ENCODE assay signal across 19 cellular contexts in genomic region chr11:128879817-128880216, GRCh38. TPM values are rescaled to one million over a fixed set of nuclear protein-coding genes. Genes with fewer than 3 reads are reported as not detected.
DNase-seq lines count a peak whose midpoint lies in the region; ATAC-seq and TF ChIP-seq lines count a peak whose summit lies in the region.
"Had no signal": no experiment of that assay in that cellular context is flagged by ENCODE, and none has a peak within 500 bp of the region (broad histone marks: within the 10 kb centered on the region; RNA-seq: fewer than 3 reads in every experiment).

No MANE protein-coding gene starts in this region.

- H3K27ac ChIP-seq in left lung = no peak overlapping the region
- H3K27ac ChIP-seq in spleen = no peak overlapping the region
- H3K27ac ChIP-seq: SK-N-MC had no signal

- WGBS in spleen, 5 donors = 82 to 94% (median 88%) methylated on average over 11 to 12 of the region's 12 CpGs

- no peak overlapping the region for H3K4me3 ChIP-seq in H7 (ENCODE audit: insufficient read depth, low read depth, low read length)
- no peak overlapping the region for H3K4me3 ChIP-seq in left lung
- H3K4me3 ChIP-seq in spleen = no peak overlapping the region
- H3K4me3 ChIP-seq: SK-N-MC had no signal

- DNase-seq in cardiac septum (ENCODE audit: low spot score) = peak; percentile 33
- DNase-seq in Right ventricle myocardium superior = no peak
- peak; percentile 26 for DNase-seq in H7
- DNase-seq in left lung = no peak
- DNase-seq in spleen = no peak
- no peak for DNase-seq in RPMI8226
- DNase-seq: CD8-positive, alpha-beta T cell; DND-41; GDM1; KBM-7; NCI-H1694; NCI-H2107; NCI-H345; NCI-H69; T-helper 1 cell had no signal

- ATAC-seq in Right ventricle myocardium superior (ENCODE audit: poor library complexity) (no peak), left lung (peak; percentile 72), HG03442 (IDR thresholded peaks at IDR 0.05; ENCODE audit: unreplicated experiment) (no peak)
- ATAC-seq: CD8-positive, alpha-beta T cell; Panc1; Right ventricle myocardium inferior had no signal

- H3K27me3 ChIP-seq in H7 (ENCODE audit: control insufficient read depth, insufficient read depth, low read length) (peaks cover 7% of the 10 kb centered on the region), left lung (no peaks in the 10 kb centered on the region), spleen (replicated peaks in 1 of 7) (peaks cover 0 to 62% (median 0%) of the 10 kb centered on the region in 7 donors)

- H3K36me3 ChIP-seq in H7 (replicated peaks; ENCODE audit: control insufficient read depth, insufficient read depth, low read length) = no peaks in the 10 kb centered on the region
- H3K36me3 ChIP-seq in left lung = no peaks in the 10 kb centered on the region
- H3K36me3 ChIP-seq in spleen = no peaks in the 10 kb centered on the region

- TF ChIP-seq CTCF in left lung (IDR thresholded peaks at IDR 0.05) = no peak
- TF ChIP-seq CTCF in spleen (IDR thresholded peaks at IDR 0.05 in 8 of 11, conservative IDR thresholded peaks at IDR 0.05 in 3 of 11) = no peak

- H3K4me1 ChIP-seq in left lung (no peaks in the 10 kb centered on the region), spleen (peaks cover 0 to 6% (median 0%) of the 10 kb centered on the region in 6 donors)

- intact Hi-C loops in cardiac septum (cut with DNase I) = no loop called here
- intact Hi-C loops in Right ventricle myocardium superior (cut with DNase I) = no loop called here
- intact Hi-C loops in left lung (cut with DNase I) = loop anchor here in 1 of 2 donors (10.0 kb wide), 1 partner anchor 75 kb away; no protein-coding TSS in a partner anchor
- intact Hi-C loops in spleen (cut with DNase I; ENCODE audit: low total_unique reads) = no loop called here

- TF ChIP-seq POLR2A in spleen (IDR thresholded peaks at IDR 0.05) = no peak

- no peaks in the 10 kb centered on the region for H3K9me3 ChIP-seq in left lung
- H3K9me3 ChIP-seq in spleen = no peaks in the 10 kb centered on the region

RNA-seq across cellular contexts. Expression of gene KCNJ5, which starts 11.3 kb away (rescaled TPM):
- 12.1 TPM for total RNA-seq in cardiac septum
- 4.4 TPM for total RNA-seq in Right ventricle myocardium superior
- total RNA-seq in H7 (2014; rRNA removed; shearing (Covaris generic)) = 0.04 and 0.35 TPM in 2 replicates
- 1 to 10 TPM; 3.8 to 5.0 TPM for total RNA-seq in left lung
- total RNA-seq in spleen = 10 to 100 TPM in 6 of 7 donors, 1 to 10 TPM in 1; 4.8 to 45.4 (median 17.4) TPM
- polyA plus RNA-seq in spleen = 1 to 10 TPM in 1 of 3 donors, under 1 TPM in 2; 0.42 to 4.5 (median 0.74) TPM
- total RNA-seq: CD8-positive, alpha-beta T cell had no signal

RNA-seq across cellular contexts. Expression of gene KCNJ1, which starts 12.7 kb away (rescaled TPM):
- total RNA-seq in cardiac septum (not detected), Right ventricle myocardium superior (not detected), left lung (not detected), spleen (not detected)
- total RNA-seq in H7 (2014; rRNA removed; shearing (Covaris generic)) = 0.07 TPM in 1 of 2 replicates, not detected in the other
- under 1 TPM; 0.02 to 0.09 (median 0.03) TPM for polyA plus RNA-seq in spleen
- total RNA-seq: CD8-positive, alpha-beta T cell; Right ventricle myocardium inferior had no signal

Comparison
In these comparisons a context has a peak if more than half of its experiments do, and no peak if none do; other contexts are left out.
1. DNase-seq: peak in cardiac septum (single experiment) and H7 (single experiment); none in Right ventricle myocardium superior (single experiment), left lung (0 of 2), spleen (single experiment) and RPMI8226 (single experiment).